ENCODE assay signal across 24 cellular contexts in genomic region chr10:125130260-125130659, GRCh38. TPM values are rescaled to one million over a fixed set of nuclear protein-coding genes. Genes with fewer than 3 reads are reported as not detected.
DNase-seq lines count a peak whose midpoint lies in the region; ATAC-seq and TF ChIP-seq lines count a peak whose summit lies in the region.
"Had no signal": no experiment of that assay in that cellular context is flagged by ENCODE, and none has a peak within 500 bp of the region (broad histone marks: within the 10 kb centered on the region; RNA-seq: fewer than 3 reads in every experiment).

No MANE protein-coding gene starts in this region.

- DNase-seq in natural killer cell (no peak), chondrocyte (ENCODE audit: low spot score) (peak; percentile 36), progenitor cell of endocrine pancreas (ENCODE audit: low spot score, unreplicated experiment) (no peak), left lobe of liver (ENCODE audit: low spot score) (no peak)
- no peak for DNase-seq in natural killer cell treated with Interleukin-12 subunit alpha and Interleukin-12 subunit beta and Interleukin-15 and Interleukin-18, amount 100 ng/mL, for 72 hours (ENCODE audit: low spot score)
- DNase-seq in activated T-cell treated with anti-CD3 and anti-CD28 coated beads, Interleukin-2, amount 50 U/mL, for 48 hours, result no peak
- DNase-seq: AML-193; CD4-positive, alpha-beta memory T cell; COR-L47; DMS53; GM23248; H9; Kasumi-1; NCI-H1694; NCI-H2029 treated with DMSO at 0.1 percent for 48 hours; NCI-H446 treated with DMSO at 0.1 percent for 48 hours; NCI-H526; NCI-H82; NK-92 treated with Interleukin-12 subunit alpha and Interleukin-12 subunit beta, amount 100 ng/mL, for 24 hours; PC-3; SHP77 treated with DMSO at 0.1 percent for 48 hours had no signal

- no peaks in the 10 kb centered on the region for H3K9me3 Mint-ChIP-seq in natural killer cell
- H3K9me3 Mint-ChIP-seq in natural killer cell treated with Interleukin-12 subunit alpha and Interleukin-12 subunit beta and Interleukin-15 and Interleukin-18, amount 100 ng/mL, for 72 hours, result no peaks in the 10 kb centered on the region
- peaks cover 7% of the 10 kb centered on the region for H3K9me3 Mint-ChIP-seq in chondrocyte (ENCODE audit: low read depth)
- H3K9me3 Mint-ChIP-seq in progenitor cell of endocrine pancreas (ENCODE audit: low read depth), result no peaks in the 10 kb centered on the region
- H3K9me3 Mint-ChIP-seq: H9 had no signal

- TF ChIP-seq CTCF in natural killer cell (IDR thresholded peaks at IDR 0.05) (no peak), chondrocyte (IDR thresholded peaks at IDR 0.05) (no peak), progenitor cell of endocrine pancreas (IDR thresholded peaks at IDR 0.05; ENCODE audit: unreplicated experiment) (no peak)

- H3K36me3 Mint-ChIP-seq in natural killer cell (no peaks in the 10 kb centered on the region), chondrocyte (ENCODE audit: low read depth) (peaks cover 11% of the 10 kb centered on the region), progenitor cell of endocrine pancreas (ENCODE audit: insufficient read depth) (peaks cover 26% of the 10 kb centered on the region)
- H3K36me3 Mint-ChIP-seq in natural killer cell treated with Interleukin-12 subunit alpha and Interleukin-12 subunit beta and Interleukin-15 and Interleukin-18, amount 100 ng/mL, for 72 hours, result no peaks in the 10 kb centered on the region
- H3K36me3 Mint-ChIP-seq: CD4-positive, alpha-beta memory T cell had no signal

- intact Hi-C loops in natural killer cell (cut with micrococcal nuclease), result no loop called here

- peaks cover 84 to 89% of the 10 kb centered on the region in 2 donors for H3K4me1 Mint-ChIP-seq in natural killer cell
- H3K4me1 Mint-ChIP-seq in natural killer cell treated with Interleukin-12 subunit alpha and Interleukin-12 subunit beta and Interleukin-15 and Interleukin-18, amount 100 ng/mL, for 72 hours (ENCODE audit: low read depth in 2 of 2), result peaks cover 58 to 79% of the 10 kb centered on the region in 2 donors
- peaks cover 30% of the 10 kb centered on the region for H3K4me1 Mint-ChIP-seq in chondrocyte (ENCODE audit: low read depth)
- peaks cover 22% of the 10 kb centered on the region for H3K4me1 Mint-ChIP-seq in progenitor cell of endocrine pancreas (ENCODE audit: low read depth)
- H3K4me1 Mint-ChIP-seq: CD4-positive, alpha-beta memory T cell had no signal

- H3K4me3 Mint-ChIP-seq in natural killer cell (no peak overlapping the region), chondrocyte (ENCODE audit: unreplicated experiment) (no peak overlapping the region), progenitor cell of endocrine pancreas (ENCODE audit: low read depth) (no peak overlapping the region)
- no peak overlapping the region for H3K4me3 Mint-ChIP-seq in natural killer cell treated with Interleukin-12 subunit alpha and Interleukin-12 subunit beta and Interleukin-15 and Interleukin-18, amount 100 ng/mL, for 72 hours
- H3K4me3 Mint-ChIP-seq: CD4-positive, alpha-beta memory T cell; H9 had no signal

- H3K27ac Mint-ChIP-seq in natural killer cell, result peak overlapping the region; percentile 90 to 91
- no peak overlapping the region for H3K27ac Mint-ChIP-seq in natural killer cell treated with Interleukin-12 subunit alpha and Interleukin-12 subunit beta and Interleukin-15 and Interleukin-18, amount 100 ng/mL, for 72 hours
- no peak overlapping the region for H3K27ac Mint-ChIP-seq in chondrocyte (ENCODE audit: unreplicated experiment)
- H3K27ac Mint-ChIP-seq in progenitor cell of endocrine pancreas, result peak overlapping the region; percentile 52
- H3K27ac Mint-ChIP-seq: CD4-positive, alpha-beta memory T cell had no signal

- ATAC-seq in natural killer cell (no peak), left lobe of liver (no peak), HG03159 (IDR thresholded peaks at IDR 0.05; ENCODE audit: unreplicated experiment) (no peak)
- no peak for ATAC-seq in natural killer cell treated with Interleukin-12 subunit alpha and Interleukin-12 subunit beta and Interleukin-15 and Interleukin-18, amount 100 ng/mL, for 72 hours
- ATAC-seq: A549, K562, PC-3 had no signal

- no peaks in the 10 kb centered on the region for H3K27me3 Mint-ChIP-seq in natural killer cell (ENCODE audit: low read depth in 2 of 2)
- H3K27me3 Mint-ChIP-seq in natural killer cell treated with Interleukin-12 subunit alpha and Interleukin-12 subunit beta and Interleukin-15 and Interleukin-18, amount 100 ng/mL, for 72 hours, result no peaks in the 10 kb centered on the region
- no peaks in the 10 kb centered on the region for H3K27me3 Mint-ChIP-seq in chondrocyte (ENCODE audit: low read depth)
- no peaks in the 10 kb centered on the region for H3K27me3 Mint-ChIP-seq in progenitor cell of endocrine pancreas

RNA-seq across cellular contexts. Expression of gene CTBP2, which starts 30.1 kb away (rescaled TPM):
- 100 to 1,000 TPM; 120 to 179 (median 124) TPM for total RNA-seq in natural killer cell
- total RNA-seq in natural killer cell treated with Interleukin-12 subunit alpha and Interleukin-12 subunit beta and Interleukin-15 and Interleukin-18, amount 100 ng/mL, for 72 hours, result 10 to 100 TPM; 61.3 to 76.4 TPM
- 62.6 to 90.6 TPM (median 86.4 TPM) in 3 replicates for total RNA-seq in chondrocyte
- 182 and 183 TPM in 2 replicates for total RNA-seq in progenitor cell of endocrine pancreas
- 5.8 TPM for total RNA-seq in left lobe of liver

Comparison
In these comparisons a context has a peak if more than half of its experiments do, and no peak if none do; other contexts are left out.
1. H3K27ac Mint-ChIP-seq: peak in natural killer cell (2 of 2) and progenitor cell of endocrine pancreas (single experiment); none in natural killer cell treated with Interleukin-12 subunit alpha and Interleukin-12 subunit beta and Interleukin-15 and Interleukin-18, amount 100 ng/mL, for 72 hours (0 of 2) and chondrocyte (single experiment).